Comparison of ENCODE assay signal across 13 cellular contexts in genomic region chr1:161197560-161198205, GRCh38. TPM values are rescaled to one million over a fixed set of nuclear protein-coding genes. Genes with fewer than 3 reads are reported as not detected.
DNase-seq lines count a peak whose midpoint lies in the region; ATAC-seq, FAIRE-seq and TF ChIP-seq lines count a peak whose summit lies in the region.
"Had no signal": no experiment of that assay in that cellular context is flagged by ENCODE, and none has a peak within 500 bp of the region (broad histone marks: within the 10 kb centered on the region; RNA-seq: fewer than 3 reads in every experiment).

No MANE protein-coding gene starts in this region.

- peaks cover 37% of the 10 kb centered on the region for H3K79me2 ChIP-seq in endothelial cell of umbilical vein (ENCODE audit: control insufficient read depth, insufficient read depth, low read length)

- H3K9me3 Mint-ChIP-seq in activated CD8-positive, alpha-beta T cell treated with anti-CD3 and anti-CD28 coated beads, Interleukin-2, amount 10 ng/mL, durations not matched to agents 7 days and 5 days (ENCODE audit: insufficient read depth), result no peaks in the 10 kb centered on the region
- no peaks in the 10 kb centered on the region for H3K9me3 Mint-ChIP-seq in activated CD8-positive, alpha-beta T cell treated with anti-CD3 and anti-CD28 coated beads for 36 hours
- H3K9me3 Mint-ChIP-seq in effector memory CD8-positive, alpha-beta T cell, result no peaks in the 10 kb centered on the region

- POLR2A ChIA-PET in activated CD8-positive, alpha-beta T cell treated with anti-CD3 and anti-CD28 coated beads, Interleukin-2, amount 10 ng/mL, durations not matched to agents 7 days and 5 days (lab: Charles Lee), result interaction anchor here (0.6 to 1.9 kb wide), 4 partner anchors 12 to 192 kb away, joined by 3 to 9 read pairs (median 6); partner anchors contain the start of gene PPOX
- POLR2A ChIA-PET in activated CD8-positive, alpha-beta T cell treated with anti-CD3 and anti-CD28 coated beads for 36 hours (lab: Charles Lee), result no interaction called here
- POLR2A ChIA-PET in endothelial cell of umbilical vein (lab: Charles Lee), result no interaction called here

- TF ChIP-seq POLR2A in endothelial cell of umbilical vein (IDR thresholded peaks at IDR 0.05; ENCODE audit: low read depth, low read length) (no peak), upper lobe of left lung (IDR thresholded peaks at IDR 0.05) (no peak)

- H3K4me1 ChIP-seq in endothelial cell of umbilical vein (ENCODE audit: control insufficient read depth, extremely low read depth, insufficient read depth, low read length) (peaks cover 55% of the 10 kb centered on the region), muscle layer of colon (ENCODE audit: insufficient read depth, low read length) (peaks cover 63% of the 10 kb centered on the region), upper lobe of left lung (peaks cover 31 to 57% (median 40%) of the 10 kb centered on the region in 4 donors)

- intact Hi-C loops in activated CD8-positive, alpha-beta T cell treated with anti-CD3 and anti-CD28 coated beads for 36 hours (cut with micrococcal nuclease), result loop anchor here (10.0 kb wide), 1 partner anchor 107 kb away; the partner anchor contains the start of gene MPZ
- intact Hi-C loops in endothelial cell of umbilical vein (cut with micrococcal nuclease), result no loop called here

- no peaks in the 10 kb centered on the region for H3K9me1 ChIP-seq in endothelial cell of umbilical vein (replicated peaks; ENCODE audit: control insufficient read depth, extremely low read depth, insufficient read depth, low read length)

- H3K27me3 ChIP-seq in endothelial cell of umbilical vein (ENCODE audit: control insufficient read depth in 2 of 2, insufficient read depth in 2 of 2, low read length in 2 of 2) (no peaks in the 10 kb centered on the region), muscle layer of colon (ENCODE audit: control insufficient read depth in 1 of 2, insufficient read depth in 2 of 2, low read length in 2 of 2) (no peaks in the 10 kb centered on the region), upper lobe of left lung (no peaks in the 10 kb centered on the region)
- H3K27me3 ChIP-seq: neutrophil had no signal

- H3K9me3 ChIP-seq in endothelial cell of umbilical vein (replicated peaks; ENCODE audit: control insufficient read depth, insufficient read depth, low read length) (no peaks in the 10 kb centered on the region), muscle layer of colon (ENCODE audit: low read length) (no peaks in the 10 kb centered on the region), upper lobe of left lung (no peaks in the 10 kb centered on the region)
- H3K9me3 ChIP-seq: neutrophil had no signal

- H3K36me3 ChIP-seq in endothelial cell of umbilical vein (ENCODE audit: control insufficient read depth in 2 of 2, extremely low read depth in 1 of 2, insufficient read depth in 2 of 2, low read length in 2 of 2), result peaks cover 0 to 3% of the 10 kb centered on the region in 2 experiments
- peaks cover 9% of the 10 kb centered on the region for H3K36me3 ChIP-seq in muscle layer of colon (ENCODE audit: insufficient read depth, low read length)
- H3K36me3 ChIP-seq in upper lobe of left lung, result no peaks in the 10 kb centered on the region
- H3K36me3 ChIP-seq: neutrophil had no signal

- H3K27ac Mint-ChIP-seq in activated CD8-positive, alpha-beta T cell treated with anti-CD3 and anti-CD28 coated beads, Interleukin-2, amount 10 ng/mL, durations not matched to agents 7 days and 5 days, result peak overlapping the region; percentile 67
- no peak overlapping the region for H3K27ac Mint-ChIP-seq in activated CD8-positive, alpha-beta T cell treated with anti-CD3 and anti-CD28 coated beads for 36 hours
- peak overlapping the region in 1 of 2 donors; percentile 46 for H3K27ac Mint-ChIP-seq in effector memory CD8-positive, alpha-beta T cell

- H3K4me3 ChIP-seq in endothelial cell of umbilical vein (replicated peaks in 1 of 3; ENCODE audit: insufficient read depth in 1 of 3, low read depth in 1 of 3, low read length in 3 of 3) (peak overlapping the region; percentile 26 to 51 (median 40)), muscle layer of colon (ENCODE audit: low read depth in 1 of 2, low read length in 2 of 2) (peak overlapping the region; percentile 22 to 53), upper lobe of left lung (peak overlapping the region in 3 of 4 donors; percentile 20 to 39 (median 22))

- WGBS in upper lobe of left lung, 2 donors, result 76 to 79% methylated on average over 9 of the region's 11 CpGs

- peak overlapping the region; percentile 98 for H3K27ac ChIP-seq in endothelial cell of umbilical vein (ENCODE audit: insufficient read depth, low read depth, low read length)
- H3K27ac ChIP-seq in muscle layer of colon (ENCODE audit: low read depth, low read length), result peak overlapping the region; percentile 81
- H3K27ac ChIP-seq in upper lobe of left lung, result peak overlapping the region; percentile 31 to 97 (median 96)
- H3K27ac ChIP-seq: neutrophil had no signal

- TF ChIP-seq CTCF in activated CD8-positive, alpha-beta T cell treated with anti-CD3 and anti-CD28 coated beads for 36 hours (IDR thresholded peaks at IDR 0.05), result no peak
- TF ChIP-seq CTCF in endothelial cell of umbilical vein (IDR thresholded peaks at IDR 0.05; ENCODE audit: extremely low read depth in 1 of 2, insufficient read depth in 1 of 2, low read depth in 1 of 2, low read length in 2 of 2) (no peak), upper lobe of left lung (IDR thresholded peaks at IDR 0.05) (no peak)

- peak overlapping the region; percentile 47 for H3K4me2 ChIP-seq in endothelial cell of umbilical vein (ENCODE audit: insufficient read depth, low read length)

- FAIRE-seq in endothelial cell of umbilical vein (lab: Jason Lieb, UNC), result no peak
- FAIRE-seq: A204.1 had no signal

- no peak overlapping the region for H3K4me3 Mint-ChIP-seq in activated CD8-positive, alpha-beta T cell treated with anti-CD3 and anti-CD28 coated beads, Interleukin-2, amount 10 ng/mL, durations not matched to agents 7 days and 5 days
- no peak overlapping the region for H3K4me3 Mint-ChIP-seq in activated CD8-positive, alpha-beta T cell treated with anti-CD3 and anti-CD28 coated beads for 36 hours
- H3K4me3 Mint-ChIP-seq in effector memory CD8-positive, alpha-beta T cell, result no peak overlapping the region

- DNase-seq in activated CD8-positive, alpha-beta T cell treated with anti-CD3 and anti-CD28 coated beads, Interleukin-2, amount 10 ng/mL, durations not matched to agents 7 days and 5 days, result no peak
- DNase-seq in activated CD8-positive, alpha-beta T cell treated with anti-CD3 and anti-CD28 coated beads for 36 hours, result no peak
- DNase-seq in endothelial cell of umbilical vein (ENCODE audit: low read depth, low spot score) (no peak), upper lobe of left lung (no peak), SIG-M5 treated with dmso at 0.1 percent for 504 hours (lab: John Stamatoyannopoulos, UW; ENCODE audit: unreplicated experiment) (no peak)
- DNase-seq in effector memory CD8-positive, alpha-beta T cell, result no peak
- DNase-seq: activated CD8-positive, alpha-beta memory T cell treated with anti-CD3 and anti-CD28 coated beads, Interleukin-2, amount 50 U/mL, for 48 hours; NCI-H1417 treated with DMSO at 0.1 percent for 48 hours had no signal

- CTCF ChIA-PET in activated CD8-positive, alpha-beta T cell treated with anti-CD3 and anti-CD28 coated beads, Interleukin-2, amount 10 ng/mL, durations not matched to agents 7 days and 5 days (lab: Charles Lee), result interaction anchor here (1.4 to 18.1 kb wide), 4 partner anchors 16 to 93 kb away, joined by 3 to 331 read pairs (median 10); partner anchors contain the start of genes APOA2, FCER1G, PPOX and TOMM40L
- CTCF ChIA-PET in activated CD8-positive, alpha-beta T cell treated with anti-CD3 and anti-CD28 coated beads for 36 hours (lab: Charles Lee), result interaction anchor here (18.7 kb wide), 1 partner anchor 25 kb away, joined by 306 read pairs; the partner anchor contains the start of genes APOA2 and TOMM40L
- CTCF ChIA-PET in endothelial cell of umbilical vein (lab: Charles Lee), result interaction anchor here (0.6 to 3.2 kb wide), 11 partner anchors 9 to 193 kb away, joined by 3 to 35 read pairs (median 5); partner anchors contain the start of genes PPOX and TOMM40L

- no peak for TF ChIP-seq EP300 in upper lobe of left lung (IDR thresholded peaks at IDR 0.05)

- no peaks in the 10 kb centered on the region for H3K27me3 Mint-ChIP-seq in activated CD8-positive, alpha-beta T cell treated with anti-CD3 and anti-CD28 coated beads, Interleukin-2, amount 10 ng/mL, durations not matched to agents 7 days and 5 days (ENCODE audit: low read depth)
- H3K27me3 Mint-ChIP-seq in activated CD8-positive, alpha-beta T cell treated with anti-CD3 and anti-CD28 coated beads for 36 hours, result no peaks in the 10 kb centered on the region
- no peaks in the 10 kb centered on the region for H3K27me3 Mint-ChIP-seq in effector memory CD8-positive, alpha-beta T cell

- H3K36me3 Mint-ChIP-seq in activated CD8-positive, alpha-beta T cell treated with anti-CD3 and anti-CD28 coated beads, Interleukin-2, amount 10 ng/mL, durations not matched to agents 7 days and 5 days (ENCODE audit: low read depth), result peaks cover 5% of the 10 kb centered on the region
- peaks cover 5% of the 10 kb centered on the region for H3K36me3 Mint-ChIP-seq in activated CD8-positive, alpha-beta T cell treated with anti-CD3 and anti-CD28 coated beads for 36 hours (ENCODE audit: low read depth)
- H3K36me3 Mint-ChIP-seq in effector memory CD8-positive, alpha-beta T cell (ENCODE audit: insufficient read depth), result peaks cover 15% of the 10 kb centered on the region

- no peaks in the 10 kb centered on the region for H4K20me1 ChIP-seq in endothelial cell of umbilical vein (replicated peaks; ENCODE audit: control insufficient read depth, extremely low read depth, insufficient read depth, low read length)

- peak overlapping the region; percentile 1 for H2AFZ ChIP-seq in endothelial cell of umbilical vein (ENCODE audit: low read depth, low read length)

- H3K9ac ChIP-seq in endothelial cell of umbilical vein (replicated peaks; ENCODE audit: extremely low read depth, insufficient read depth, low read length) (peak overlapping the region; percentile 42), muscle layer of colon (ENCODE audit: low read length) (peak overlapping the region; percentile 50)

- no peak for ATAC-seq in activated CD8-positive, alpha-beta T cell treated with anti-CD3 and anti-CD28 coated beads, Interleukin-2, amount 10 ng/mL, durations not matched to agents 7 days and 5 days
- no peak for ATAC-seq in activated CD8-positive, alpha-beta T cell treated with anti-CD3 and anti-CD28 coated beads for 36 hours
- no peak for ATAC-seq in upper lobe of left lung (ENCODE audit: low FRiP score in 2 of 2)
- ATAC-seq in GM18873 (IDR thresholded peaks at IDR 0.05; ENCODE audit: low FRiP score, unreplicated experiment), result no peak
- ATAC-seq in effector memory CD8-positive, alpha-beta T cell (replicated peaks), result no peak

- H3K4me1 Mint-ChIP-seq in activated CD8-positive, alpha-beta T cell treated with anti-CD3 and anti-CD28 coated beads, Interleukin-2, amount 10 ng/mL, durations not matched to agents 7 days and 5 days (ENCODE audit: low read depth), result peaks cover 74% of the 10 kb centered on the region
- H3K4me1 Mint-ChIP-seq in activated CD8-positive, alpha-beta T cell treated with anti-CD3 and anti-CD28 coated beads for 36 hours (ENCODE audit: low read depth), result peaks cover 37% of the 10 kb centered on the region
- H3K4me1 Mint-ChIP-seq in effector memory CD8-positive, alpha-beta T cell (ENCODE audit: low read depth in 2 of 2), result peaks cover 39 to 53% of the 10 kb centered on the region in 2 donors

- dilution Hi-C loops in endothelial cell of umbilical vein (cut with MboI; ENCODE audit: extremely low pct_ligation_motif_present, low sequenced_read_pairs), result no loop called here

- no TSS peak for BruUV-seq in endothelial cell of umbilical vein (replicated peaks; lab: Mats Ljungman, UMichigan)

RNA-seq across cellular contexts. Expression of gene ADAMTS4, which starts 1.2 kb away (rescaled TPM):
- 1 to 10 TPM in 1 of 2 experiments, under 1 TPM in 1; 0.82 to 2.1 TPM for total RNA-seq in activated CD8-positive, alpha-beta T cell treated with anti-CD3 and anti-CD28 coated beads, Interleukin-2, amount 10 ng/mL, durations not matched to agents 7 days and 5 days
- 1 to 10 TPM; 1.1 to 1.8 TPM for total RNA-seq in activated CD8-positive, alpha-beta T cell treated with anti-CD3 and anti-CD28 coated beads for 36 hours
- 8.9 and 13.6 TPM in 2 replicates for total RNA-seq in endothelial cell of umbilical vein
- polyA plus RNA-seq in endothelial cell of umbilical vein, result 2.5 and 2.6 TPM in 2 replicates
- 1.1 and 1.4 TPM in 2 replicates for polyA plus RNA-seq in endothelial cell of umbilical vein (2011; cell fraction: cytosol; rRNA removed)
- polyA plus RNA-seq in endothelial cell of umbilical vein (2011; cell fraction: nucleus; rRNA removed), result 2.7 and 3.4 TPM in 2 replicates
- 11.6 and 12.1 TPM in 2 replicates for polyA plus RNA-seq in endothelial cell of umbilical vein (2012)
- polyA minus RNA-seq in endothelial cell of umbilical vein, result 3.5 and 13.4 TPM in 2 replicates
- polyA minus RNA-seq in endothelial cell of umbilical vein (2011; cell fraction: cytosol; rRNA and poly(A)+ RNA removed), result 0.41 TPM
- 7.3 and 7.8 TPM in 2 replicates for polyA minus RNA-seq in endothelial cell of umbilical vein (2011; cell fraction: nucleus; rRNA and poly(A)+ RNA removed)
- total RNA-seq in upper lobe of left lung, result 10 to 100 TPM in 1 of 6 donors, 1 to 10 TPM in 4, under 1 TPM in 1; 0.91 to 18.6 (median 3.0) TPM

RNA-seq across cellular contexts. Expression of gene NDUFS2, which starts 4.5 kb away (rescaled TPM):
- total RNA-seq in activated CD8-positive, alpha-beta T cell treated with anti-CD3 and anti-CD28 coated beads, Interleukin-2, amount 10 ng/mL, durations not matched to agents 7 days and 5 days, result 10 to 100 TPM; 73.6 to 76.8 TPM
- 10 to 100 TPM; 85.9 to 97.1 TPM for total RNA-seq in activated CD8-positive, alpha-beta T cell treated with anti-CD3 and anti-CD28 coated beads for 36 hours
- total RNA-seq in endothelial cell of umbilical vein (95.1 and 99.7 TPM in 2 replicates), upper lobe of left lung (100 to 1,000 TPM in 2 of 6 donors, 10 to 100 TPM in 4; 65.7 to 194 (median 84.4) TPM)
- polyA plus RNA-seq in endothelial cell of umbilical vein, result 101 and 130 TPM in 2 replicates
- polyA plus RNA-seq in endothelial cell of umbilical vein (2011; cell fraction: cytosol; rRNA removed), result 119 and 125 TPM in 2 replicates
- polyA plus RNA-seq in endothelial cell of umbilical vein (2011; cell fraction: nucleus; rRNA removed), result 133 and 144 TPM in 2 replicates
- polyA plus RNA-seq in endothelial cell of umbilical vein (2012), result 97.3 and 104 TPM in 2 replicates
- 209 and 223 TPM in 2 replicates for polyA minus RNA-seq in endothelial cell of umbilical vein
- 114 TPM for polyA minus RNA-seq in endothelial cell of umbilical vein (2011; cell fraction: cytosol; rRNA and poly(A)+ RNA removed)
- polyA minus RNA-seq in endothelial cell of umbilical vein (2011; cell fraction: nucleus; rRNA and poly(A)+ RNA removed), result 68.0 and 89.1 TPM in 2 replicates

RNA-seq across cellular contexts. Expression of gene FCER1G, which starts 17.4 kb away (rescaled TPM):
- 10 to 100 TPM; 12.0 to 14.0 TPM for total RNA-seq in activated CD8-positive, alpha-beta T cell treated with anti-CD3 and anti-CD28 coated beads, Interleukin-2, amount 10 ng/mL, durations not matched to agents 7 days and 5 days
- under 1 TPM; 0.60 to 0.81 TPM for total RNA-seq in activated CD8-positive, alpha-beta T cell treated with anti-CD3 and anti-CD28 coated beads for 36 hours
- total RNA-seq in endothelial cell of umbilical vein (1.6 and 2.2 TPM in 2 replicates), upper lobe of left lung (100 to 1,000 TPM in 5 of 6 donors, 10 to 100 TPM in 1; 75.4 to 233 (median 176) TPM)
- 1.1 and 1.3 TPM in 2 replicates for polyA plus RNA-seq in endothelial cell of umbilical vein
- 0.57 and 0.63 TPM in 2 replicates for polyA plus RNA-seq in endothelial cell of umbilical vein (2011; cell fraction: cytosol; rRNA removed)
- 1.9 and 2.4 TPM in 2 replicates for polyA plus RNA-seq in endothelial cell of umbilical vein (2011; cell fraction: nucleus; rRNA removed)
- 0.60 TPM in 1 of 2 replicates, not detected in the other for polyA plus RNA-seq in endothelial cell of umbilical vein (2012)
- polyA minus RNA-seq in endothelial cell of umbilical vein, result 0.93 TPM in 1 of 2 replicates, not detected in the other
- not detected for polyA minus RNA-seq in endothelial cell of umbilical vein (2011; cell fraction: cytosol; rRNA and poly(A)+ RNA removed)
- polyA minus RNA-seq in endothelial cell of umbilical vein (2011; cell fraction: nucleus; rRNA and poly(A)+ RNA removed), result 1.5 TPM in 1 of 2 replicates, not detected in the other
- total RNA-seq: epithelial cell of proximal tubule had no signal

RNA-seq across cellular contexts. Expression of gene B4GALT3, which starts 20.4 kb away (rescaled TPM):
- total RNA-seq in activated CD8-positive, alpha-beta T cell treated with anti-CD3 and anti-CD28 coated beads, Interleukin-2, amount 10 ng/mL, durations not matched to agents 7 days and 5 days, result 10 to 100 TPM; 34.2 to 37.0 TPM
- 10 to 100 TPM; 39.9 to 40.8 TPM for total RNA-seq in activated CD8-positive, alpha-beta T cell treated with anti-CD3 and anti-CD28 coated beads for 36 hours
- total RNA-seq in endothelial cell of umbilical vein (39.5 and 39.8 TPM in 2 replicates), upper lobe of left lung (10 to 100 TPM; 12.3 to 37.1 (median 27.2) TPM)
- 55.5 and 60.4 TPM in 2 replicates for polyA plus RNA-seq in endothelial cell of umbilical vein
- 43.9 and 47.0 TPM in 2 replicates for polyA plus RNA-seq in endothelial cell of umbilical vein (2011; cell fraction: cytosol; rRNA removed)
- 46.1 and 53.2 TPM in 2 replicates for polyA plus RNA-seq in endothelial cell of umbilical vein (2011; cell fraction: nucleus; rRNA removed)
- polyA plus RNA-seq in endothelial cell of umbilical vein (2012), result 36.9 and 38.5 TPM in 2 replicates
- polyA minus RNA-seq in endothelial cell of umbilical vein, result 22.8 and 24.6 TPM in 2 replicates
- 18.3 TPM for polyA minus RNA-seq in endothelial cell of umbilical vein (2011; cell fraction: cytosol; rRNA and poly(A)+ RNA removed)
- 13.6 and 14.2 TPM in 2 replicates for polyA minus RNA-seq in endothelial cell of umbilical vein (2011; cell fraction: nucleus; rRNA and poly(A)+ RNA removed)

RNA-seq across cellular contexts. Expression of gene APOA2, which starts 25.7 kb away (rescaled TPM):
- not detected for total RNA-seq in activated CD8-positive, alpha-beta T cell treated with anti-CD3 and anti-CD28 coated beads, Interleukin-2, amount 10 ng/mL, durations not matched to agents 7 days and 5 days
- total RNA-seq in activated CD8-positive, alpha-beta T cell treated with anti-CD3 and anti-CD28 coated beads for 36 hours, result not detected
- total RNA-seq in endothelial cell of umbilical vein (not detected in 2 replicates), upper lobe of left lung (1 to 10 TPM in 2 of 6 donors, not detected in 4; 2.5 to 3.7 TPM)
- polyA plus RNA-seq in endothelial cell of umbilical vein, result not detected in 2 replicates
- not detected in 2 replicates for polyA plus RNA-seq in endothelial cell of umbilical vein (2011; cell fraction: cytosol; rRNA removed)
- not detected in 2 replicates for polyA plus RNA-seq in endothelial cell of umbilical vein (2011; cell fraction: nucleus; rRNA removed)
- 0.84 TPM in 1 of 2 replicates, not detected in the other for polyA plus RNA-seq in endothelial cell of umbilical vein (2012)
- polyA minus RNA-seq in endothelial cell of umbilical vein, result not detected in 2 replicates
- not detected for polyA minus RNA-seq in endothelial cell of umbilical vein (2011; cell fraction: cytosol; rRNA and poly(A)+ RNA removed)
- not detected in 2 replicates for polyA minus RNA-seq in endothelial cell of umbilical vein (2011; cell fraction: nucleus; rRNA and poly(A)+ RNA removed)
- total RNA-seq: epithelial cell of proximal tubule had no signal

Comparison
In these comparisons a context has a peak if more than half of its experiments do, and no peak if none do; other contexts are left out.
1. RNA of gene FCER1G, which starts 17.4 kb away (total RNA-seq): 75.4 to 233 TPM in upper lobe of left lung; 12.0 to 14.0 TPM in activated CD8-positive, alpha-beta T cell treated with anti-CD3 and anti-CD28 coated beads, Interleukin-2, amount 10 ng/mL, durations not matched to agents 7 days and 5 days, 1.6 to 2.2 TPM in endothelial cell of umbilical vein and 0.60 to 0.81 TPM in activated CD8-positive, alpha-beta T cell treated with anti-CD3 and anti-CD28 coated beads for 36 hours; every median in the first group is over 4 times any median in the second.
2. Peak in every context shown above with its lines, with median percentiles within 50 percentile points of each other: H3K27ac ChIP-seq and H3K4me3 ChIP-seq.